ENCODE assay signal across 21 cellular contexts in genomic region chr17:22090263-22090935, GRCh38.
"Had no signal": no experiment of that assay in that cellular context is flagged by ENCODE, and none has a peak within 500 bp of the region (broad histone marks: within the 10 kb centered on the region; RNA-seq: fewer than 3 reads in every experiment).

No MANE protein-coding gene starts in this region.

- DNase-seq: activated CD4-positive, alpha-beta memory T cell treated with anti-CD3 and anti-CD28 coated beads for 36 hours; activated CD4-positive, alpha-beta T cell treated with anti-CD3 and anti-CD28 coated beads, Interleukin-2, amount 10 ng/mL, durations not matched to agents 7 days and 5 days; activated CD4-positive, CD25-positive, alpha-beta regulatory T cell; activated CD8-positive, alpha-beta memory T cell treated with anti-CD3 and anti-CD28 coated beads for 24 hours; activated naive CD4-positive, alpha-beta T cell treated with anti-CD3 and anti-CD28 coated beads, Interleukin-2, amount 50 U/mL, for 16 hours; aorta; caudate nucleus; MG63; MV-4-11; NCI-H1105; NCI-H1436; NCI-H1694 treated with DMSO at 0.1 percent for 48 hours; NCI-H2081; NCI-H510A treated with DMSO at 0.1 percent for 48 hours; NCI-H69; T-helper 1 cell had no signal

- H3K27ac ChIP-seq: breast epithelium, KMS-11, SK-N-MC, VCaP had no signal

- ATAC-seq: Right ventricle myocardium inferior had no signal

- H3K4me2 ChIP-seq: KMS-11 had no signal

- H3K9me3 ChIP-seq: breast epithelium, MG63 had no signal

- H3K36me3 Mint-ChIP-seq: activated CD4-positive, alpha-beta memory T cell treated with anti-CD3 and anti-CD28 coated beads for 36 hours had no signal

- H3K4me3 Mint-ChIP-seq: activated CD4-positive, alpha-beta memory T cell treated with anti-CD3 and anti-CD28 coated beads for 36 hours; activated CD4-positive, alpha-beta T cell treated with anti-CD3 and anti-CD28 coated beads, Interleukin-2, amount 10 ng/mL, durations not matched to agents 7 days and 5 days had no signal

- H3K36me3 ChIP-seq: breast epithelium, MG63 had no signal

- H3K4me3 ChIP-seq: breast epithelium, MG63, SK-N-MC had no signal

- H3K4me1 ChIP-seq: breast epithelium had no signal

- H3K27me3 Mint-ChIP-seq: activated CD4-positive, alpha-beta memory T cell treated with anti-CD3 and anti-CD28 coated beads for 36 hours; activated CD4-positive, alpha-beta T cell treated with anti-CD3 and anti-CD28 coated beads, Interleukin-2, amount 10 ng/mL, durations not matched to agents 7 days and 5 days had no signal

- H3K4me1 Mint-ChIP-seq: activated CD4-positive, alpha-beta T cell treated with anti-CD3 and anti-CD28 coated beads, Interleukin-2, amount 10 ng/mL, durations not matched to agents 7 days and 5 days had no signal

- H3K27ac Mint-ChIP-seq: activated CD4-positive, alpha-beta memory T cell treated with anti-CD3 and anti-CD28 coated beads for 36 hours; activated CD4-positive, alpha-beta T cell treated with anti-CD3 and anti-CD28 coated beads, Interleukin-2, amount 10 ng/mL, durations not matched to agents 7 days and 5 days had no signal

- H3K27me3 ChIP-seq: breast epithelium, MG63 had no signal
